In genomic region chr17:68909066-68909465, GRCh38 we compare ENCODE assay signal across 8 cellular contexts. TPM values are rescaled to one million over a fixed set of nuclear protein-coding genes. Genes with fewer than 3 reads are reported as not detected.
DNase-seq lines count a peak whose midpoint lies in the region; ATAC-seq, FAIRE-seq and TF ChIP-seq lines count a peak whose summit lies in the region.

No MANE protein-coding gene starts in this region.

- intact Hi-C loops in esophagus squamous epithelium (cut with DNase I): no loop called here
- intact Hi-C loops in posterior vena cava (cut with DNase I): loop anchor here (10.0 kb wide), 2 partner anchors 104 to 124 kb away; no protein-coding TSS in a partner anchor

- H3K36me3 ChIP-seq in esophagus squamous epithelium (no peaks in the 10 kb centered on the region), osteoblast (ENCODE audit: insufficient read depth, low read length) (no peaks in the 10 kb centered on the region)

- TF ChIP-seq POLR2A in esophagus squamous epithelium (IDR thresholded peaks at IDR 0.05): no peak

- WGBS in esophagus squamous epithelium, 2 donors: 25 to 29% methylated on average over 1 of the region's 1 CpG

- peak; percentile 53 for ATAC-seq in GM21515 (IDR thresholded peaks at IDR 0.05; ENCODE audit: unreplicated experiment)

- DNase-seq in A172 (ENCODE audit: low spot score) (peak; percentile 64), RCC 7860 (ENCODE audit: low spot score) (peak; percentile 30), esophagus squamous epithelium (lab: John Stamatoyannopoulos, UW) (no peak), osteoblast (ENCODE audit: insufficient read length, low spot score, missing footprints) (peak; percentile 66), ecto neural progenitor cell (ENCODE audit: low spot score) (no peak), posterior vena cava (ENCODE audit: low spot score) (no peak), NCI-H1930 (lab: John Stamatoyannopoulos, UW) (no peak)

- TF ChIP-seq CTCF in esophagus squamous epithelium (IDR thresholded peaks at IDR 0.05) (no peak), osteoblast (IDR thresholded peaks at IDR 0.05; ENCODE audit: extremely low read depth, low read depth, low read length) (no peak)

- H3K4me3 ChIP-seq in esophagus squamous epithelium: no peak overlapping the region
- H3K4me3 ChIP-seq in osteoblast (ENCODE audit: insufficient read depth, low read length): peak overlapping the region; percentile 14

- H3K4me2 ChIP-seq in osteoblast (ENCODE audit: insufficient read depth, low read length): peak overlapping the region; percentile 72

- H3K4me1 ChIP-seq in esophagus squamous epithelium (peaks cover 14 to 35% (median 25%) of the 10 kb centered on the region in 3 donors), osteoblast (ENCODE audit: insufficient read depth, low read length) (peaks cover 26% of the 10 kb centered on the region)

- no peaks in the 10 kb centered on the region for H3K79me2 ChIP-seq in osteoblast (ENCODE audit: insufficient read depth, low read length)

- H3K27ac ChIP-seq in esophagus squamous epithelium (peak overlapping the region; percentile 57 to 85 (median 74)), osteoblast (ENCODE audit: low read depth, low read length) (peak overlapping the region; percentile 80)

- H4K20me1 ChIP-seq in osteoblast (ENCODE audit: insufficient read depth, low read length): no peaks in the 10 kb centered on the region

- FAIRE-seq in RCC 7860 (lab: Jason Lieb, UNC): no peak

- no peaks in the 10 kb centered on the region for H3K9me3 ChIP-seq in esophagus squamous epithelium
- H3K9me3 ChIP-seq in osteoblast (ENCODE audit: low read depth, low read length): no peaks in the 10 kb centered on the region

- peak overlapping the region; percentile 20 for H2AFZ ChIP-seq in osteoblast (ENCODE audit: low read length)

- H3K27me3 ChIP-seq in esophagus squamous epithelium (no peaks in the 10 kb centered on the region), osteoblast (ENCODE audit: insufficient read depth, low read length) (no peaks in the 10 kb centered on the region)

RNA-seq across cellular contexts. Expression of gene ABCA8, which starts 46.1 kb away (rescaled TPM):
- not detected in 2 replicates for total RNA-seq in A172 (2014; rRNA removed; shearing (Covaris generic))
- total RNA-seq in esophagus squamous epithelium (10 to 100 TPM in 2 of 4 donors, 1 to 10 TPM in 2; 1.5 to 30.5 (median 7.3) TPM), osteoblast (29.2 and 36.2 TPM in 2 replicates), posterior vena cava (10 to 100 TPM; 70.7 to 78.7 TPM)

Comparison
In these comparisons a context has a peak if more than half of its experiments do, and no peak if none do; other contexts are left out.
1. DNase-seq: peak in A172 (single experiment), RCC 7860 (single experiment) and osteoblast (single experiment); none in esophagus squamous epithelium (single experiment), ecto neural progenitor cell (single experiment), posterior vena cava (single experiment) and NCI-H1930 (0 of 2).